In the genomic region with DNA sequence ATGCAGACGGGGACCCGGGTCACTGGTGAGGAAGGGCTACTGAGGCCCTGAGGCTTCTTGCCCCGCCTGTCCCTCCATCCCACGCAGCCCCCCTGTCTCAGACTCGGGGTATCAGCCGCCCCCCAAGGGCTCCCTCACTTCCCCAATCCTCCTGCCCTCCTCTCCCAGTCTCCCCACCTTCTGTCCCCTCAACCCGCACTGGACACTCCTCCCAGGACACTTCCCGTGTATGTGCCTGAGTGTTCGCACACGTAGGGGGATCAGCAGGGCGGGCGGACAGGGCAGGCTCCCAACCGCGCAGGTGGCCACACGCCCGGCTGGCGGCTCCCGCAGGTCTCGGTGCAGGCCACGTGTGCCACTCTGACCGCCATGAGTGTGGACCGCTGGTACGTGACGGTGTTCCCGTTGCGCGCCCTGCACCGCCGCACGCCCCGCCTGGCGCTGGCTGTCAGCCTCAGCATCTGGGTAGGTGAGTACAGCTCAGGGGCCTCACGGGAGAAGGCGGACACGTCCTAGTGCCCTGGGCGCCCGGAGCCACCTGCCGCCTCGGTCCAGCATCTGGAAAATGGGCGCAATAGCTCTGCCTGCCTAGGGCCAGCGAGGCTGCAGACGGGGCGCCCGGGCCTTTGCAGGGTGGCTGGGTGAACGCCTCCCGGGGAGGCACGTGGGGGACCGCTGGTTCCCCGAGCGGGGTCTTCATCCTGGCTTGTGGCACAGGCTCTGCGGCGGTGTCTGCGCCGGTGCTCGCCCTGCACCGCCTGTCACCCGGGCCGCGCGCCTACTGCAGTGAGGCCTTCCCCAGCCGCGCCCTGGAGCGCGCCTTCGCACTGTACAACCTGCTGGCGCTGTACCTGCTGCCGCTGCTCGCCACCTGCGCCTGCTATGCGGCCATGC, we compare ENCODE assay signal across 8 cellular contexts. TPM values are rescaled to one million over a fixed set of nuclear protein-coding genes. Genes with fewer than 3 reads are reported as not detected.
DNase-seq lines count a peak whose midpoint lies in the region; ATAC-seq lines count a peak whose summit lies in the region.

No MANE protein-coding gene starts in this region.

- no peak for ATAC-seq in GM18909 (IDR thresholded peaks at IDR 0.05; ENCODE audit: poor library complexity, unreplicated experiment)
- ATAC-seq in HG03139 (IDR thresholded peaks at IDR 0.05; ENCODE audit: unreplicated experiment), result no peak
- ATAC-seq in GM18861 (IDR thresholded peaks at IDR 0.05; ENCODE audit: unreplicated experiment), result no peak

- H3K27ac Mint-ChIP-seq in T-helper 1 cell treated with Interleukin-12 subunit alpha and Interleukin-12 subunit beta and Interleukin-4 antibody, amounts not matched to agents 30 μg/mL and 1 μg/mL, for 36 hours, result no peak overlapping the region

- H3K4me3 ChIP-seq in esophagus (ENCODE audit: low read depth in 1 of 2, low read length in 2 of 2) (peak overlapping the region; percentile 10 to 34), thymus (ENCODE audit: low read length) (peak overlapping the region; percentile 49)

- 2 to 3% methylated on average over 64 to 70 of the region's 70 CpGs for WGBS in esophagus, 2 donors
- 4% methylated on average over 70 of the region's 70 CpGs for WGBS in thymus

- H3K36me3 ChIP-seq in esophagus (ENCODE audit: control insufficient read depth in 2 of 2, insufficient read depth in 2 of 2, low read length in 1 of 2) (no peaks in the 10 kb centered on the region), thymus (ENCODE audit: control insufficient read depth, insufficient read depth) (no peaks in the 10 kb centered on the region)

- H3K4me1 Mint-ChIP-seq in T-helper 1 cell treated with Interleukin-12 subunit alpha and Interleukin-12 subunit beta and Interleukin-4 antibody, amounts not matched to agents 30 μg/mL and 1 μg/mL, for 36 hours (ENCODE audit: low read depth), result peaks cover 16% of the 10 kb centered on the region

- peak overlapping the region; percentile 17 for H3K4me3 Mint-ChIP-seq in T-helper 1 cell treated with Interleukin-12 subunit alpha and Interleukin-12 subunit beta and Interleukin-4 antibody, amounts not matched to agents 30 μg/mL and 1 μg/mL, for 36 hours

- peaks cover 12 to 17% of the 10 kb centered on the region in 2 donors for H3K4me1 ChIP-seq in esophagus (ENCODE audit: control insufficient read depth in 2 of 2, insufficient read depth in 2 of 2, low read length in 1 of 2)
- H3K4me1 ChIP-seq in thymus (ENCODE audit: control insufficient read depth, insufficient read depth, low read length), result peaks cover 16% of the 10 kb centered on the region

- DNase-seq in activated T-cell treated with anti-CD3 and anti-CD28 coated beads for 48 hours (ENCODE audit: low read depth), result peak; percentile 49
- no peak for DNase-seq in activated T-cell treated with anti-CD3 and anti-CD28 coated beads, Interleukin-2, amount 50 U/mL, for 1 hour

- H3K9me3 ChIP-seq in esophagus (ENCODE audit: control insufficient read depth in 2 of 2, insufficient read depth in 1 of 2, low read depth in 1 of 2, low read length in 1 of 2), result no peaks in the 10 kb centered on the region
- no peaks in the 10 kb centered on the region for H3K9me3 ChIP-seq in thymus (ENCODE audit: control insufficient read depth)

- no peak overlapping the region for H3K27ac ChIP-seq in esophagus (ENCODE audit: low read depth in 2 of 2, low read length in 1 of 2)
- H3K27ac ChIP-seq in thymus (ENCODE audit: low read depth), result no peak overlapping the region

- H3K27me3 Mint-ChIP-seq in T-helper 1 cell treated with Interleukin-12 subunit alpha and Interleukin-12 subunit beta and Interleukin-4 antibody, amounts not matched to agents 30 μg/mL and 1 μg/mL, for 36 hours (ENCODE audit: low read depth), result peaks cover 3% of the 10 kb centered on the region

- no peaks in the 10 kb centered on the region for H3K9me3 Mint-ChIP-seq in T-helper 1 cell treated with Interleukin-12 subunit alpha and Interleukin-12 subunit beta and Interleukin-4 antibody, amounts not matched to agents 30 μg/mL and 1 μg/mL, for 36 hours

- H3K27me3 ChIP-seq in esophagus (ENCODE audit: control insufficient read depth in 1 of 2, insufficient read depth in 2 of 2, low read length in 2 of 2) (peaks cover 0 to 17% of the 10 kb centered on the region in 2 donors), thymus (ENCODE audit: control insufficient read depth, insufficient read depth) (peaks cover 57% of the 10 kb centered on the region)

- peaks cover 1% of the 10 kb centered on the region for H3K36me3 Mint-ChIP-seq in T-helper 1 cell treated with Interleukin-12 subunit alpha and Interleukin-12 subunit beta and Interleukin-4 antibody, amounts not matched to agents 30 μg/mL and 1 μg/mL, for 36 hours (ENCODE audit: low read depth)

RNA-seq across cellular contexts. Expression of gene KISS1R, which starts 2.3 kb away (rescaled TPM):
- polyA plus RNA-seq in esophagus, result under 1 TPM in 1 of 2 donors, not detected in 1; 0.01 TPM
- polyA plus RNA-seq in thymus, result 0.14 TPM

RNA-seq across cellular contexts. Expression of gene R3HDM4, which starts 6.4 kb away (rescaled TPM):
- polyA plus RNA-seq in esophagus, result 10 to 100 TPM; 66.1 to 84.8 TPM
- polyA plus RNA-seq in thymus, result 102 TPM

RNA-seq across cellular contexts. Expression of gene ARID3A, which starts 6.4 kb away (rescaled TPM):
- polyA plus RNA-seq in esophagus (1 to 10 TPM; 1.3 to 5.2 TPM), thymus (4.4 TPM)

RNA-seq across cellular contexts. Expression of gene RNU6-9, which starts 26.1 kb away (rescaled TPM):
- polyA plus RNA-seq in esophagus, result not detected
- not detected for polyA plus RNA-seq in thymus

RNA-seq across cellular contexts. Expression of gene MED16, which starts 26.4 kb away (rescaled TPM):
- polyA plus RNA-seq in esophagus (10 to 100 TPM; 33.0 to 46.2 TPM), thymus (64.4 TPM)
